In genomic region chr10:47239211-47239610, GRCh38 we compare ENCODE assay signal across 26 cellular contexts.
"Had no signal": no experiment of that assay in that cellular context is flagged by ENCODE, and none has a peak within 500 bp of the region (broad histone marks: within the 10 kb centered on the region; RNA-seq: fewer than 3 reads in every experiment).

No MANE protein-coding gene starts in this region.

- H3K27ac ChIP-seq: KMS-11, Peyer's patch, RWPE1 had no signal

- H3K27me3 ChIP-seq: Peyer's patch had no signal

- H3K36me3 ChIP-seq: Peyer's patch had no signal

- H3K4me3 Mint-ChIP-seq: activated naive CD4-positive, alpha-beta T cell treated with anti-CD3 and anti-CD28 coated beads, Interleukin-2, amount 50 U/mL, for 24 hours; activated T-helper 1 cell treated with anti-CD3 and anti-CD28 coated beads, Interleukin-12 subunit alpha, Interleukin-12 subunit beta, Interleukin-2, Interleukin-4 antibody, amounts not matched to agents 30 ng/mL and 10 ng/mL and 1 ng/mL, durations not matched to agents 14 hours and 24 hours and 36 hours; central memory CD8-positive, alpha-beta T cell; T-helper 17 cell; WTC11 had no signal

- H3K9me3 ChIP-seq: Peyer's patch had no signal

- H3K4me2 ChIP-seq: KMS-11 had no signal

- H3K27me3 Mint-ChIP-seq: activated naive CD4-positive, alpha-beta T cell treated with anti-CD3 and anti-CD28 coated beads, Interleukin-2, amount 50 U/mL, for 24 hours; central memory CD8-positive, alpha-beta T cell; T-helper 17 cell had no signal

- H3K4me1 ChIP-seq: Peyer's patch had no signal

- H3K36me3 Mint-ChIP-seq: activated naive CD4-positive, alpha-beta T cell treated with anti-CD3 and anti-CD28 coated beads, Interleukin-2, amount 50 U/mL, for 24 hours; WTC11 had no signal

- H3K9me3 Mint-ChIP-seq: activated naive CD4-positive, alpha-beta T cell treated with anti-CD3 and anti-CD28 coated beads, Interleukin-2, amount 50 U/mL, for 24 hours; activated T-helper 1 cell treated with anti-CD3 and anti-CD28 coated beads, Interleukin-12 subunit alpha, Interleukin-12 subunit beta, Interleukin-2, Interleukin-4 antibody, amounts not matched to agents 30 ng/mL and 10 ng/mL and 1 ng/mL, durations not matched to agents 14 hours and 24 hours and 36 hours; central memory CD8-positive, alpha-beta T cell; WTC11 had no signal

- DNase-seq: activated CD4-positive, alpha-beta T cell treated with anti-CD3 and anti-CD28 coated beads for 48 hours; activated CD4-positive, alpha-beta T cell treated with anti-CD3 and anti-CD28 coated beads, Interleukin-2, amount 50 U/mL, for 4 hours; activated CD4-positive, CD25-positive, alpha-beta regulatory T cell treated with anti-CD3 and anti-CD28 coated beads, Interleukin-2, amount 50 U/mL, for 72 hours; activated effector memory CD4-positive, alpha-beta T cell treated with Interleukin-2 at 50 U/mL for 16 hours; activated naive CD4-positive, alpha-beta T cell; aorta; NCI-H1092 treated with DMSO at 0.1 percent for 48 hours; NCI-H1417 treated with DMSO at 0.1 percent for 48 hours; NCI-H1694; NCI-H2029; NCI-H2107; NCI-H2171 treated with DMSO at 0.1 percent for 48 hours; NCI-H226; NCI-H526; NK-92 treated with Interleukin-12 subunit alpha and Interleukin-12 subunit beta, amount 100 ng/mL, for 24 hours; OCI-M1; SHP77; T-helper 17 cell; T-helper 9 cell had no signal

- H3K9ac ChIP-seq: KMS-11 had no signal

- H3K27ac Mint-ChIP-seq: activated naive CD4-positive, alpha-beta T cell treated with anti-CD3 and anti-CD28 coated beads, Interleukin-2, amount 50 U/mL, for 24 hours; activated T-helper 1 cell treated with anti-CD3 and anti-CD28 coated beads, Interleukin-12 subunit alpha, Interleukin-12 subunit beta, Interleukin-2, Interleukin-4 antibody, amounts not matched to agents 30 ng/mL and 10 ng/mL and 1 ng/mL, durations not matched to agents 14 hours and 24 hours and 36 hours; T-helper 17 cell; WTC11 had no signal

- H3K4me3 ChIP-seq: Peyer's patch had no signal
